Comparison of ENCODE assay signal across 1 cellular context in the genomic region with DNA sequence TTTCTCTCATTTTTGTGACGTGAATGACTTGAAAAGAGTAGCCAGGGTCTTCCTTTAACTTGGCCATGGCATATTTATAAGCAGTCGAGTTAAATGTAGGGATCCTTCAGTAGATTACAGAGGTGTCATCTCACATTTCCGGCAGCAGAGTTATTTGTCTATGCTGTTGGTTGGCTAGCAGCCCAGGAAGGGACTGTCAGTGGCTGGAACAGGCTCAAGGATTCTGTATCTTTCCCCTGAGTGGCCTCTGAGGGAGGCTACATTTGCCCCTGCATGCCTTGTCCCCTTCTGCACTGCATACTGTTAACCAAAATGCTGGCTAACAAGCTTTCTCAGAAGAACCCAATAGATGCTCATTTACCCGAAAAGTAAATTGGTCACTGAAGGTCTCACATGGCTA.
TF ChIP-seq lines count a peak whose summit lies in the region.

No MANE protein-coding gene starts in this region.

TF ChIP-seq in HepG2, 621 proteins besides CTCF, POLR2A, EP300 and RAD21 (continued from another document):
- TF ChIP-seq, protein P1, sequence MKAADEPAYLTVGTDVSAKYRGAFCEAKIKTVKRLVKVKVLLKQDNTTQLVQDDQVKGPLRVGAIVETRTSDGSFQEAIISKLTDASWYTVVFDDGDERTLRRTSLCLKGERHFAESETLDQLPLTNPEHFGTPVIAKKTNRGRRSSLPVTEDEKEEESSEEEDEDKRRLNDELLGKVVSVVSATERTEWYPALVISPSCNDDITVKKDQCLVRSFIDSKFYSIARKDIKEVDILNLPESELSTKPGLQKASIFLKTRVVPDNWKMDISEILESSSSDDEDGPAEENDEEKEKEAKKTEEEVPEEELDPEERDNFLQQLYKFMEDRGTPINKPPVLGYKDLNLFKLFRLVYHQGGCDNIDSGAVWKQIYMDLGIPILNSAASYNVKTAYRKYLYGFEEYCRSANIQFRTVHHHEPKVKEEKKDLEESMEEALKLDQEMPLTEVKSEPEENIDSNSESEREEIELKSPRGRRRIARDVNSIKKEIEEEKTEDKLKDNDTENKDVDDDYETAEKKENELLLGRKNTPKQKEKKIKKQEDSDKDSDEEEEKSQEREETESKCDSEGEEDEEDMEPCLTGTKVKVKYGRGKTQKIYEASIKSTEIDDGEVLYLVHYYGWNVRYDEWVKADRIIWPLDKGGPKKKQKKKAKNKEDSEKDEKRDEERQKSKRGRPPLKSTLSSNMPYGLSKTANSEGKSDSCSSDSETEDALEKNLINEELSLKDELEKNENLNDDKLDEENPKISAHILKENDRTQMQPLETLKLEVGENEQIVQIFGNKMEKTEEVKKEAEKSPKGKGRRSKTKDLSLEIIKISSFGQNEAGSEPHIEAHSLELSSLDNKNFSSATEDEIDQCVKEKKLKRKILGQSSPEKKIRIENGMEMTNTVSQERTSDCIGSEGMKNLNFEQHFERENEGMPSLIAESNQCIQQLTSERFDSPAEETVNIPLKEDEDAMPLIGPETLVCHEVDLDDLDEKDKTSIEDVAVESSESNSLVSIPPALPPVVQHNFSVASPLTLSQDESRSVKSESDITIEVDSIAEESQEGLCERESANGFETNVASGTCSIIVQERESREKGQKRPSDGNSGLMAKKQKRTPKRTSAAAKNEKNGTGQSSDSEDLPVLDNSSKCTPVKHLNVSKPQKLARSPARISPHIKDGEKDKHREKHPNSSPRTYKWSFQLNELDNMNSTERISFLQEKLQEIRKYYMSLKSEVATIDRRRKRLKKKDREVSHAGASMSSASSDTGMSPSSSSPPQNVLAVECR (CRISPR knock-in tag; IDR thresholded peaks at IDR 0.05; ENCODE audit: borderline replicate concordance), result no peak
- TF ChIP-seq SATB2 (CRISPR knock-in tag; IDR thresholded peaks at IDR 0.05) (no peak), HMGA1 (CRISPR knock-in tag; conservative IDR thresholded peaks at IDR 0.05) (no peak), FOXA1 (IDR thresholded peaks at IDR 0.05) (no peak), FOXA1 (CRISPR knock-in tag; IDR thresholded peaks at IDR 0.05) (no peak)
- TF ChIP-seq, protein P2, sequence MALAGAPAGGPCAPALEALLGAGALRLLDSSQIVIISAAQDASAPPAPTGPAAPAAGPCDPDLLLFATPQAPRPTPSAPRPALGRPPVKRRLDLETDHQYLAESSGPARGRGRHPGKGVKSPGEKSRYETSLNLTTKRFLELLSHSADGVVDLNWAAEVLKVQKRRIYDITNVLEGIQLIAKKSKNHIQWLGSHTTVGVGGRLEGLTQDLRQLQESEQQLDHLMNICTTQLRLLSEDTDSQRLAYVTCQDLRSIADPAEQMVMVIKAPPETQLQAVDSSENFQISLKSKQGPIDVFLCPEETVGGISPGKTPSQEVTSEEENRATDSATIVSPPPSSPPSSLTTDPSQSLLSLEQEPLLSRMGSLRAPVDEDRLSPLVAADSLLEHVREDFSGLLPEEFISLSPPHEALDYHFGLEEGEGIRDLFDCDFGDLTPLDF (CRISPR knock-in tag; IDR thresholded peaks at IDR 0.05), result no peak
- TF ChIP-seq, protein P3, sequence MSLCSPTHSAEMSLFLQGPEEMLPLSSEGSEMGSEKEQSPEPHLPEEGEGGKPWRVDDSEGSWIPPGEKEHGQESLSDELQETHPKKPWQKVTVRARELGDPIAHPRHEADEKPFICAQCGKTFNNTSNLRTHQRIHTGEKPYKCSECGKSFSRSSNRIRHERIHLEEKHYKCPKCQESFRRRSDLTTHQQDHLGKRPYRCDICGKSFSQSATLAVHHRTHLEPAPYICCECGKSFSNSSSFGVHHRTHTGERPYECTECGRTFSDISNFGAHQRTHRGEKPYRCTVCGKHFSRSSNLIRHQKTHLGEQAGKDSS (CRISPR knock-in tag; IDR thresholded peaks at IDR 0.05; ENCODE audit: borderline replicate concordance, low read depth), result no peak
- TF ChIP-seq, protein P4, sequence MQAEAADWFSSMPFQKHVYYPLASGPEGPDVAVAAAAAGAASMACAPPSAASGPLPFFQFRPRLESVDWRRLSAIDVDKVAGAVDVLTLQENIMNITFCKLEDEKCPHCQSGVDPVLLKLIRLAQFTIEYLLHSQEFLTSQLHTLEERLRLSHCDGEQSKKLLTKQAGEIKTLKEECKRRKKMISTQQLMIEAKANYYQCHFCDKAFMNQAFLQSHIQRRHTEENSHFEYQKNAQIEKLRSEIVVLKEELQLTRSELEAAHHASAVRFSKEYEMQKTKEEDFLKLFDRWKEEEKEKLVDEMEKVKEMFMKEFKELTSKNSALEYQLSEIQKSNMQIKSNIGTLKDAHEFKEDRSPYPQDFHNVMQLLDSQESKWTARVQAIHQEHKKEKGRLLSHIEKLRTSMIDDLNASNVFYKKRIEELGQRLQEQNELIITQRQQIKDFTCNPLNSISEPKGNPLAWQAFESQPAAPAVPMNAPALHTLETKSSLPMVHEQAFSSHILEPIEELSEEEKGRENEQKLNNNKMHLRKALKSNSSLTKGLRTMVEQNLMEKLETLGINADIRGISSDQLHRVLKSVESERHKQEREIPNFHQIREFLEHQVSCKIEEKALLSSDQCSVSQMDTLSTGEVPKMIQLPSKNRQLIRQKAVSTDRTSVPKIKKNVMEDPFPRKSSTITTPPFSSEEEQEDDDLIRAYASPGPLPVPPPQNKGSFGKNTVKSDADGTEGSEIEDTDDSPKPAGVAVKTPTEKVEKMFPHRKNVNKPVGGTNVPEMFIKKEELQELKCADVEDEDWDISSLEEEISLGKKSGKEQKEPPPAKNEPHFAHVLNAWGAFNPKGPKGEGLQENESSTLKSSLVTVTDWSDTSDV (CRISPR knock-in tag; IDR thresholded peaks at IDR 0.05), result no peak
- TF ChIP-seq, protein P5, sequence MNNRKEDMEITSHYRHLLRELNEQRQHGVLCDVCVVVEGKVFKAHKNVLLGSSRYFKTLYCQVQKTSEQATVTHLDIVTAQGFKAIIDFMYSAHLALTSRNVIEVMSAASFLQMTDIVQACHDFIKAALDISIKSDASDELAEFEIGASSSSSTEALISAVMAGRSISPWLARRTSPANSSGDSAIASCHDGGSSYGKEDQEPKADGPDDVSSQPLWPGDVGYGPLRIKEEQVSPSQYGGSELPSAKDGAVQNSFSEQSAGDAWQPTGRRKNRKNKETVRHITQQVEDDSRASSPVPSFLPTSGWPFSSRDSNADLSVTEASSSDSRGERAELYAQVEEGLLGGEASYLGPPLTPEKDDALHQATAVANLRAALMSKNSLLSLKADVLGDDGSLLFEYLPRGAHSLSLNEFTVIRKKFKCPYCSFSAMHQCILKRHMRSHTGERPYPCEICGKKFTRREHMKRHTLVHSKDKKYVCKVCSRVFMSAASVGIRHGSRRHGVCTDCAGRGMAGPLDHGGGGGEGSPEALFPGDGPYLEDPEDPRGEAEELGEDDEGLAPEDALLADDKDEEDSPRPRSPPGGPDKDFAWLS (CRISPR knock-in tag; IDR thresholded peaks at IDR 0.05; ENCODE audit: borderline replicate concordance), result no peak
- TF ChIP-seq, protein P6, sequence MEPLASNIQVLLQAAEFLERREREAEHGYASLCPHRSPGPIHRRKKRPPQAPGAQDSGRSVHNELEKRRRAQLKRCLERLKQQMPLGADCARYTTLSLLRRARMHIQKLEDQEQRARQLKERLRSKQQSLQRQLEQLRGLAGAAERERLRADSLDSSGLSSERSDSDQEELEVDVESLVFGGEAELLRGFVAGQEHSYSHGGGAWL (CRISPR knock-in tag; IDR thresholded peaks at IDR 0.05), result no peak
- TF ChIP-seq, protein P7, sequence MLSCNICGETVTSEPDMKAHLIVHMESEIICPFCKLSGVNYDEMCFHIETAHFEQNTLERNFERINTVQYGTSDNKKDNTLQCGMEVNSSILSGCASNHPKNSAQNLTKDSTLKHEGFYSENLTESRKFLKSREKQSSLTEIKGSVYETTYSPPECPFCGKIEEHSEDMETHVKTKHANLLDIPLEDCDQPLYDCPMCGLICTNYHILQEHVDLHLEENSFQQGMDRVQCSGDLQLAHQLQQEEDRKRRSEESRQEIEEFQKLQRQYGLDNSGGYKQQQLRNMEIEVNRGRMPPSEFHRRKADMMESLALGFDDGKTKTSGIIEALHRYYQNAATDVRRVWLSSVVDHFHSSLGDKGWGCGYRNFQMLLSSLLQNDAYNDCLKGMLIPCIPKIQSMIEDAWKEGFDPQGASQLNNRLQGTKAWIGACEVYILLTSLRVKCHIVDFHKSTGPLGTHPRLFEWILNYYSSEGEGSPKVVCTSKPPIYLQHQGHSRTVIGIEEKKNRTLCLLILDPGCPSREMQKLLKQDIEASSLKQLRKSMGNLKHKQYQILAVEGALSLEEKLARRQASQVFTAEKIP (CRISPR knock-in tag; IDR thresholded peaks at IDR 0.05; ENCODE audit: borderline replicate concordance), result no peak
